15 cellular contexts compared by ENCODE assay signal in genomic region chr2:71578665-71579371, GRCh38.
DNase-seq lines count a peak whose midpoint lies in the region; ATAC-seq, FAIRE-seq and TF ChIP-seq lines count a peak whose summit lies in the region.
"Had no signal": no experiment of that assay in that cellular context is flagged by ENCODE, and none has a peak within 500 bp of the region (broad histone marks: within the 10 kb centered on the region; RNA-seq: fewer than 3 reads in every experiment).

No MANE protein-coding gene starts in this region.

- intact Hi-C loops in heart right ventricle (cut with DNase I) = no loop called here
- intact Hi-C loops in pancreas (cut with DNase I) = no loop called here

- H3K4me3 ChIP-seq in ACC112 (ENCODE audit: low read depth, low read length) = no peak overlapping the region; the same call in 1 of the 2 replicates
- H3K4me3 ChIP-seq in brain microvascular endothelial cell (ENCODE audit: low read depth, low read length) = no peak overlapping the region
- peak overlapping the region in 2 of 10 donors; percentile 11 to 17 for H3K4me3 ChIP-seq in heart right ventricle
- no peak overlapping the region for H3K4me3 ChIP-seq in pancreas

- H3K4me1 ChIP-seq in ACC112 (ENCODE audit: control insufficient read depth, insufficient read depth, low read length, unreplicated experiment) = no peaks in the 10 kb centered on the region
- peaks cover 0 to 43% (median 6%) of the 10 kb centered on the region in 9 donors for H3K4me1 ChIP-seq in heart right ventricle
- H3K4me1 ChIP-seq in pancreas = no peaks in the 10 kb centered on the region

- H3K27me3 ChIP-seq in ACC112 (ENCODE audit: insufficient read depth, low read length) (no peaks in the 10 kb centered on the region; the same call in 1 of the 2 replicates), brain microvascular endothelial cell (replicated peaks) (no peaks in the 10 kb centered on the region), heart right ventricle (no peaks in the 10 kb centered on the region), pancreas (no peaks in the 10 kb centered on the region)

- no peak for FAIRE-seq in pancreas (lab: Jason Lieb, UNC)

- peak; percentile 31 for DNase-seq in brain microvascular endothelial cell
- peak; percentile 51 to 72 for DNase-seq in heart right ventricle
- peak in 1 of 6 donors; percentile 20 for DNase-seq in pancreas
- no peak for DNase-seq in AML-193 (lab: John Stamatoyannopoulos, UW)
- DNase-seq: 8988T; activated B cell treated with CpG ODN at 0.5 μM for 24 hours; activated T-cell treated with anti-CD3 and anti-CD28 coated beads, Interleukin-2, amount 50 U/mL, for 48 hours; central memory CD4-positive, alpha-beta T cell; DND-41; NCI-H526; SHP77 treated with DMSO at 0.1 percent for 48 hours had no signal

- no peaks in the 10 kb centered on the region for H3K79me2 ChIP-seq in ACC112 (ENCODE audit: control insufficient read depth, insufficient read depth, low read length, unreplicated experiment)

- 64 to 68% methylated on average over 25 of the region's 25 CpGs for WGBS in heart right ventricle, 2 donors
- WGBS in pancreas, 2 donors = 53 to 57% methylated on average over 25 of the region's 25 CpGs

- peak; percentile 44 to 79 (median 62) for ATAC-seq in heart right ventricle
- peak; percentile 44 to 71 (median 54) for ATAC-seq in pancreas
- ATAC-seq in GM18520 (IDR thresholded peaks at IDR 0.05; ENCODE audit: unreplicated experiment) = no peak
- ATAC-seq in HG03342 (IDR thresholded peaks at IDR 0.05; ENCODE audit: unreplicated experiment) = no peak
- no peak for ATAC-seq in HG03469 (IDR thresholded peaks at IDR 0.05; ENCODE audit: unreplicated experiment)

- TF ChIP-seq CTCF in brain microvascular endothelial cell (IDR thresholded peaks at IDR 0.05; ENCODE audit: low read depth, low read length, missing control alignments) (no peak), heart right ventricle (IDR thresholded peaks at IDR 0.05) (no peak), pancreas (IDR thresholded peaks at IDR 0.05) (no peak)

- H3K9me3 ChIP-seq in heart right ventricle (no peaks in the 10 kb centered on the region), pancreas (no peaks in the 10 kb centered on the region)

- H3K36me3 ChIP-seq in ACC112 (ENCODE audit: insufficient read depth, low read length) = no peaks in the 10 kb centered on the region
- H3K36me3 ChIP-seq in brain microvascular endothelial cell (replicated peaks) = peaks cover 3% of the 10 kb centered on the region
- peaks cover 0 to 84% (median 4%) of the 10 kb centered on the region in 9 donors for H3K36me3 ChIP-seq in heart right ventricle
- H3K36me3 ChIP-seq in pancreas = no peaks in the 10 kb centered on the region

- in situ Hi-C loops in brain microvascular endothelial cell (cut with HindIII; ENCODE audit: low pct_ligation_motif_present, low sequenced_read_pairs) = no loop called here

- H2AFZ ChIP-seq in ACC112 (ENCODE audit: low read length, unreplicated experiment) = peak overlapping the region; percentile 38

- no peak overlapping the region for H3K27ac ChIP-seq in ACC112 (ENCODE audit: low read depth, low read length)
- no peak overlapping the region for H3K27ac ChIP-seq in brain microvascular endothelial cell
- H3K27ac ChIP-seq in heart right ventricle = peak overlapping the region in 8 of 10 donors; percentile 26 to 69 (median 62)
- H3K27ac ChIP-seq in pancreas = no peak overlapping the region

Comparison
In these comparisons a context has a peak if more than half of its experiments do, and no peak if none do; other contexts are left out.
1. H3K27ac ChIP-seq: peak in heart right ventricle (8 of 10); none in ACC112 (single experiment), brain microvascular endothelial cell (single experiment) and pancreas (0 of 4).
2. DNase-seq: peak in brain microvascular endothelial cell (single experiment) and heart right ventricle (2 of 2); none in AML-193 (0 of 2).
3. ATAC-seq: peak in heart right ventricle (8 of 8) and pancreas (4 of 4); none in GM18520 (single experiment), HG03342 (single experiment) and HG03469 (single experiment).